In the genomic region with DNA sequence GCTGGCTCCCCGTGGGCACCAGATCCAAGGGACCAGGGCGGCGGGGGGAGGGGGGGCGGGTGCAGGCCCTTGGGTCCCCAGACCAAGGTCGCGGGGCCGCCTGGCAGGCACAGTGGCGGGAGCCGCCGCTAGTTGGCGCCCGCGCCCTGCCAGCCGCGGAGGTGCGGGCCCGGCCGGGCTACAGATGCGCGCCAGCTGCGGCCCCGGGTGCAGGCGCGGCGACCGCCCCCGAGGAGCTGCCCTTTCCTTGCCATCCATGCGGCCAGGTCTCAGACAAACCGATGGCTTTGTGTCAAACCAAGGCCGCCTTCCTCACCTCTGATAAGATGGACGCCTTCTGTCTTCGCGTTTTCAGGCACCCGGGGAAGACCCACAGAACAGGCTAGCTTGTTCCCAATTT, we compare ENCODE assay signal across 8 cellular contexts. TPM values are rescaled to one million over a fixed set of nuclear protein-coding genes. Genes with fewer than 3 reads are reported as not detected.
DNase-seq lines count a peak whose midpoint lies in the region; ATAC-seq and FAIRE-seq lines count a peak whose summit lies in the region.

No MANE protein-coding gene starts in this region.

- no peak overlapping the region for H3K9ac ChIP-seq in SK-N-MC (ENCODE audit: insufficient read length)
- no peak overlapping the region for H3K9ac ChIP-seq in iPS-15b (ENCODE audit: low read depth, low read length)

- H3K27ac Mint-ChIP-seq in activated naive CD4-positive, alpha-beta T cell treated with anti-CD3 and anti-CD28 coated beads, Interleukin-2, amount 50 U/mL, for 72 hours = peak overlapping the region in 1 of 2 donors; percentile 84

- H3K9me3 Mint-ChIP-seq in activated naive CD4-positive, alpha-beta T cell treated with anti-CD3 and anti-CD28 coated beads, Interleukin-2, amount 50 U/mL, for 72 hours = no peaks in the 10 kb centered on the region

- peaks cover 24 to 32% of the 10 kb centered on the region in 2 donors for H3K36me3 Mint-ChIP-seq in activated naive CD4-positive, alpha-beta T cell treated with anti-CD3 and anti-CD28 coated beads, Interleukin-2, amount 50 U/mL, for 72 hours

- no peaks in the 10 kb centered on the region for H3K9me3 ChIP-seq in SK-N-MC (ENCODE audit: low read depth, low read length)
- no peaks in the 10 kb centered on the region for H3K9me3 ChIP-seq in iPS-15b (ENCODE audit: control insufficient read depth, insufficient read depth, low read length)

- no peak overlapping the region for H3K27ac ChIP-seq in SK-N-MC

- H3K27me3 ChIP-seq in iPS-15b (ENCODE audit: control insufficient read depth, insufficient read depth, low read length) = peaks cover 74% of the 10 kb centered on the region

- peaks cover 11% of the 10 kb centered on the region for H3K36me3 ChIP-seq in SK-N-MC (ENCODE audit: insufficient read depth, low read length)
- H3K36me3 ChIP-seq in iPS-15b (ENCODE audit: control insufficient read depth, insufficient read depth, low read length) = no peaks in the 10 kb centered on the region

- peak; percentile 85 for FAIRE-seq in GM19239 (lab: Jason Lieb, UNC)

- H3K4me1 ChIP-seq in iPS-15b (ENCODE audit: control insufficient read depth, insufficient read depth, low read length) = peaks cover 16% of the 10 kb centered on the region

- DNase-seq in 8988T (peak; percentile 96), GM19239 (ENCODE audit: insufficient read length, low spot score) (peak; percentile 65), SK-N-MC (ENCODE audit: low read depth, low spot score) (no peak), GF-D8 (lab: John Stamatoyannopoulos, UW) (no peak)
- peak; percentile 80 to 87 for DNase-seq in activated naive CD4-positive, alpha-beta T cell treated with anti-CD3 and anti-CD28 coated beads, Interleukin-2, amount 50 U/mL, for 72 hours (ENCODE audit: low spot score in 2 of 2)
- DNase-seq in stimulated activated CD4-positive, alpha-beta T cell treated with anti-CD3 and anti-CD28 coated beads, Interleukin-2, amount 100 ng/mL, for 48 hours = peak; percentile 66 to 74

- H3K4me3 ChIP-seq in SK-N-MC = peak overlapping the region; percentile 18; the same call in 1 of the 2 replicates
- H3K4me3 ChIP-seq in iPS-15b (ENCODE audit: low read depth, low read length) = peak overlapping the region; percentile 59

- peak; percentile 29 to 36 for ATAC-seq in activated naive CD4-positive, alpha-beta T cell treated with anti-CD3 and anti-CD28 coated beads, Interleukin-2, amount 50 U/mL, for 72 hours
- no peak for ATAC-seq in GM21360 (IDR thresholded peaks at IDR 0.05; ENCODE audit: unreplicated experiment)

RNA-seq across cellular contexts. Expression of a gene that starts 2.2 kb away (rescaled TPM):
- total RNA-seq in activated naive CD4-positive, alpha-beta T cell treated with anti-CD3 and anti-CD28 coated beads, Interleukin-2, amount 50 U/mL, for 72 hours = 100 to 1,000 TPM; 119 to 136 TPM

Comparison
In these comparisons a context has a peak if more than half of its experiments do, and no peak if none do; other contexts are left out.
1. DNase-seq: peak in 8988T (single experiment), GM19239 (single experiment), activated naive CD4-positive, alpha-beta T cell treated with anti-CD3 and anti-CD28 coated beads, Interleukin-2, amount 50 U/mL, for 72 hours (2 of 2) and stimulated activated CD4-positive, alpha-beta T cell treated with anti-CD3 and anti-CD28 coated beads, Interleukin-2, amount 100 ng/mL, for 48 hours (2 of 2); none in SK-N-MC (single experiment) and GF-D8 (single experiment).